In genomic region chr5:172443441-172444109, GRCh38 we compare ENCODE assay signal across 8 cellular contexts. TPM values are rescaled to one million over a fixed set of nuclear protein-coding genes. Genes with fewer than 3 reads are reported as not detected.
DNase-seq lines count a peak whose midpoint lies in the region; ATAC-seq and TF ChIP-seq lines count a peak whose summit lies in the region.

No MANE protein-coding gene starts in this region.

- peak overlapping the region; percentile 27 for H3K4me2 ChIP-seq in SK-N-SH

- H3K9me2 ChIP-seq in SK-N-SH = no peaks in the 10 kb centered on the region

- H3K9ac ChIP-seq in SK-N-SH (no peak overlapping the region), colonic mucosa (ENCODE audit: low read depth in 2 of 2, low read length in 2 of 2) (peak overlapping the region in 1 of 2 donors; percentile 21)

- H3K9me3 ChIP-seq in SK-N-SH = no peaks in the 10 kb centered on the region
- H3K9me3 ChIP-seq in colonic mucosa = no peaks in the 10 kb centered on the region

- TF ChIP-seq CTCF in HFF-Myc (IDR thresholded peaks at IDR 0.05; ENCODE audit: low read depth, low read length, missing control alignments) (no peak), SK-N-SH (IDR thresholded peaks at IDR 0.05) (no peak), colonic mucosa (IDR thresholded peaks at IDR 0.05) (no peak)

- no peak for TF ChIP-seq RAD21 in SK-N-SH (IDR thresholded peaks at IDR 0.05; ENCODE audit: low read length)

- H3K27ac ChIP-seq in SK-N-SH (ENCODE audit: low read depth in 2 of 2, low read length in 1 of 2) = peak overlapping the region in 1 of 2 experiments; percentile 33; a peak in 2 of 4 replicates
- H3K27ac ChIP-seq in colonic mucosa = peak overlapping the region; percentile 22

- CTCF ChIA-PET in SK-N-SH (lab: Yijun Ruan, JAX) = interaction anchor here (3.7 kb wide), 1 partner anchor 9 kb away, joined by 21 read pairs; no protein-coding TSS in a partner anchor

- DNase-seq in HFF-Myc (ENCODE audit: extremely low read depth, low read depth) (peak; percentile 85), SK-N-SH (peak; percentile 67), colonic mucosa (peak; percentile 59), mucosa of gallbladder (ENCODE audit: low spot score) (peak; percentile 72)
- peak; percentile 58 to 78 for DNase-seq in stimulated activated naive CD8-positive, alpha-beta T cell treated with anti-CD3 and anti-CD28 coated beads, Interleukin-15, amount 100 ng/mL, for 72 hours

- peaks cover 15% of the 10 kb centered on the region for H3K4me1 Mint-ChIP-seq in stimulated activated naive CD8-positive, alpha-beta T cell treated with anti-CD3 and anti-CD28 coated beads, Interleukin-15, amount 100 ng/mL, for 72 hours

- POLR2A ChIA-PET in SK-N-SH (lab: Yijun Ruan, JAX) = no interaction called here

- H3K79me2 ChIP-seq in SK-N-SH (ENCODE audit: insufficient read depth) = peaks cover 100% of the 10 kb centered on the region

- peak; percentile 9 to 83; a peak in 2 of 4 replicates for TF ChIP-seq EP300 in SK-N-SH (IDR thresholded peaks at IDR 0.05; ENCODE audit: borderline replicate concordance in 1 of 2, low read depth in 1 of 2, low read length in 1 of 2)

- peaks cover 100% of the 10 kb centered on the region for H4K20me1 ChIP-seq in SK-N-SH (ENCODE audit: insufficient read depth)

- no peaks in the 10 kb centered on the region for H3K9me3 Mint-ChIP-seq in stimulated activated naive CD8-positive, alpha-beta T cell treated with anti-CD3 and anti-CD28 coated beads, Interleukin-15, amount 100 ng/mL, for 72 hours

- H3F3A ChIP-seq in SK-N-SH (replicated peaks; ENCODE audit: insufficient read depth) = peaks cover 8% of the 10 kb centered on the region

- H3K27ac Mint-ChIP-seq in stimulated activated naive CD8-positive, alpha-beta T cell treated with anti-CD3 and anti-CD28 coated beads, Interleukin-15, amount 100 ng/mL, for 72 hours = peak overlapping the region in 1 of 2 donors; percentile 14

- H3K27me3 ChIP-seq in SK-N-SH (ENCODE audit: insufficient read depth) = no peaks in the 10 kb centered on the region
- no peaks in the 10 kb centered on the region for H3K27me3 ChIP-seq in colonic mucosa

- no peak overlapping the region for H3K4me3 ChIP-seq in HFF-Myc (replicated peaks; ENCODE audit: low read depth, low read length)
- no peak overlapping the region for H3K4me3 ChIP-seq in SK-N-SH (ENCODE audit: low read depth in 2 of 2, low read length in 1 of 2)
- no peak overlapping the region for H3K4me3 ChIP-seq in colonic mucosa

- WGBS in SK-N-SH (ENCODE audit: low lambda C conversion rate) = 39% methylated on average over 10 of the region's 10 CpGs

- peaks cover 15 to 47% of the 10 kb centered on the region in 2 experiments; a peak in 3 of 4 replicates for H3K4me1 ChIP-seq in SK-N-SH (ENCODE audit: control insufficient read depth in 1 of 2, insufficient read depth in 2 of 2, low read depth in 1 of 2, low read length in 1 of 2)
- H3K4me1 ChIP-seq in colonic mucosa = peaks cover 3% of the 10 kb centered on the region

- intact Hi-C loops in colonic mucosa (cut with DNase I) = no loop called here

- peaks cover 0 to under 1% of the 10 kb centered on the region in 2 experiments for H3K36me3 ChIP-seq in SK-N-SH (replicated peaks in 1 of 2; ENCODE audit: control insufficient read depth in 1 of 2, insufficient read depth in 2 of 2, low read length in 1 of 2)
- H3K36me3 ChIP-seq in colonic mucosa = no peaks in the 10 kb centered on the region

- H3K27me3 Mint-ChIP-seq in stimulated activated naive CD8-positive, alpha-beta T cell treated with anti-CD3 and anti-CD28 coated beads, Interleukin-15, amount 100 ng/mL, for 72 hours = peaks cover 41% of the 10 kb centered on the region

- ATAC-seq in stimulated activated naive CD8-positive, alpha-beta T cell treated with anti-CD3 and anti-CD28 coated beads, Interleukin-15, amount 100 ng/mL, for 72 hours = peak; percentile 95
- ATAC-seq in GM19463 (IDR thresholded peaks at IDR 0.05; ENCODE audit: unreplicated experiment) (no peak), GM18519 (IDR thresholded peaks at IDR 0.05; ENCODE audit: low FRiP score, unreplicated experiment) (no peak), HG02981 (IDR thresholded peaks at IDR 0.05; ENCODE audit: unreplicated experiment) (no peak)

- peak overlapping the region in 1 of 2 donors; percentile 17 for H3K4me3 Mint-ChIP-seq in stimulated activated naive CD8-positive, alpha-beta T cell treated with anti-CD3 and anti-CD28 coated beads, Interleukin-15, amount 100 ng/mL, for 72 hours

- H2AFZ ChIP-seq in SK-N-SH (ENCODE audit: low read depth) = no peak overlapping the region

TF ChIP-seq in SK-N-SH, 30 proteins besides CTCF, POLR2A, EP300 and RAD21 (continues in another document):
- TF ChIP-seq, protein P1, sequence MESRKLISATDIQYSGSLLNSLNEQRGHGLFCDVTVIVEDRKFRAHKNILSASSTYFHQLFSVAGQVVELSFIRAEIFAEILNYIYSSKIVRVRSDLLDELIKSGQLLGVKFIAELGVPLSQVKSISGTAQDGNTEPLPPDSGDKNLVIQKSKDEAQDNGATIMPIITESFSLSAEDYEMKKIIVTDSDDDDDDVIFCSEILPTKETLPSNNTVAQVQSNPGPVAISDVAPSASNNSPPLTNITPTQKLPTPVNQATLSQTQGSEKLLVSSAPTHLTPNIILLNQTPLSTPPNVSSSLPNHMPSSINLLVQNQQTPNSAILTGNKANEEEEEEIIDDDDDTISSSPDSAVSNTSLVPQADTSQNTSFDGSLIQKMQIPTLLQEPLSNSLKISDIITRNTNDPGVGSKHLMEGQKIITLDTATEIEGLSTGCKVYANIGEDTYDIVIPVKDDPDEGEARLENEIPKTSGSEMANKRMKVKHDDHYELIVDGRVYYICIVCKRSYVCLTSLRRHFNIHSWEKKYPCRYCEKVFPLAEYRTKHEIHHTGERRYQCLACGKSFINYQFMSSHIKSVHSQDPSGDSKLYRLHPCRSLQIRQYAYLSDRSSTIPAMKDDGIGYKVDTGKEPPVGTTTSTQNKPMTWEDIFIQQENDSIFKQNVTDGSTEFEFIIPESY (IDR thresholded peaks at IDR 0.05; ENCODE audit: borderline replicate concordance, low read depth) = 0 out of 2 replicates have a peak, but pooled peaks have one; percentile 32
- no peak for TF ChIP-seq MXI1 (IDR thresholded peaks at IDR 0.05; ENCODE audit: low read depth, low read length)
- TF ChIP-seq RXRA (IDR thresholded peaks at IDR 0.05; ENCODE audit: borderline replicate concordance, low read depth) = peak; percentile 86
- TF ChIP-seq TCF12 (IDR thresholded peaks at IDR 0.05) = peak; percentile 97
- 0 out of 2 replicates have a peak, but pooled peaks have one; percentile 9 for TF ChIP-seq REST (IDR thresholded peaks at IDR 0.05; ENCODE audit: low read depth, low read length)
- no peak for TF ChIP-seq TAF1 (IDR thresholded peaks at IDR 0.05; ENCODE audit: borderline replicate concordance, low read depth, low read length)
- peak; percentile 71 for TF ChIP-seq JUND (IDR thresholded peaks at IDR 0.05)
- TF ChIP-seq EZH2phosphoT487 (IDR thresholded peaks at IDR 0.05; ENCODE audit: borderline replicate concordance, low read depth) = no peak
- TF ChIP-seq POLR2AphosphoS5 (IDR thresholded peaks at IDR 0.05; ENCODE audit: low read depth, low read length) = peak; percentile 45; the same call in 1 of the 2 replicates
- TF ChIP-seq RCOR1 (IDR thresholded peaks at IDR 0.05; ENCODE audit: low read length) = peak; percentile 51
- TF ChIP-seq, protein P2, sequence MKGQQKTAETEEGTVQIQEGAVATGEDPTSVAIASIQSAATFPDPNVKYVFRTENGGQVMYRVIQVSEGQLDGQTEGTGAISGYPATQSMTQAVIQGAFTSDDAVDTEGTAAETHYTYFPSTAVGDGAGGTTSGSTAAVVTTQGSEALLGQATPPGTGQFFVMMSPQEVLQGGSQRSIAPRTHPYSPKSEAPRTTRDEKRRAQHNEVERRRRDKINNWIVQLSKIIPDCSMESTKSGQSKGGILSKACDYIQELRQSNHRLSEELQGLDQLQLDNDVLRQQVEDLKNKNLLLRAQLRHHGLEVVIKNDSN (IDR thresholded peaks at IDR 0.05; ENCODE audit: borderline replicate concordance, low read depth) = no peak
- TF ChIP-seq PBX3 (IDR thresholded peaks at IDR 0.05) = peak; percentile 61
- TF ChIP-seq FOSL2 (IDR thresholded peaks at IDR 0.05; ENCODE audit: borderline replicate concordance, low read depth) = peak; percentile 83

RNA-seq across cellular contexts. Expression of gene SH3PXD2B, which starts 10.8 kb away (rescaled TPM):
- 15.0 and 15.7 TPM in 2 replicates for polyA plus RNA-seq in SK-N-SH (2012; rRNA removed)
- polyA plus RNA-seq in SK-N-SH (2012; cell fraction: cytosol; rRNA removed) = 8.5 and 12.1 TPM in 2 replicates
- 15.1 and 22.9 TPM in 2 replicates for polyA plus RNA-seq in SK-N-SH (2012; cell fraction: nucleus; rRNA removed)
- total RNA-seq in colonic mucosa = 10 to 100 TPM; 12.2 to 13.2 TPM
- 30.6 TPM for total RNA-seq in mucosa of gallbladder
